In the genomic region with DNA sequence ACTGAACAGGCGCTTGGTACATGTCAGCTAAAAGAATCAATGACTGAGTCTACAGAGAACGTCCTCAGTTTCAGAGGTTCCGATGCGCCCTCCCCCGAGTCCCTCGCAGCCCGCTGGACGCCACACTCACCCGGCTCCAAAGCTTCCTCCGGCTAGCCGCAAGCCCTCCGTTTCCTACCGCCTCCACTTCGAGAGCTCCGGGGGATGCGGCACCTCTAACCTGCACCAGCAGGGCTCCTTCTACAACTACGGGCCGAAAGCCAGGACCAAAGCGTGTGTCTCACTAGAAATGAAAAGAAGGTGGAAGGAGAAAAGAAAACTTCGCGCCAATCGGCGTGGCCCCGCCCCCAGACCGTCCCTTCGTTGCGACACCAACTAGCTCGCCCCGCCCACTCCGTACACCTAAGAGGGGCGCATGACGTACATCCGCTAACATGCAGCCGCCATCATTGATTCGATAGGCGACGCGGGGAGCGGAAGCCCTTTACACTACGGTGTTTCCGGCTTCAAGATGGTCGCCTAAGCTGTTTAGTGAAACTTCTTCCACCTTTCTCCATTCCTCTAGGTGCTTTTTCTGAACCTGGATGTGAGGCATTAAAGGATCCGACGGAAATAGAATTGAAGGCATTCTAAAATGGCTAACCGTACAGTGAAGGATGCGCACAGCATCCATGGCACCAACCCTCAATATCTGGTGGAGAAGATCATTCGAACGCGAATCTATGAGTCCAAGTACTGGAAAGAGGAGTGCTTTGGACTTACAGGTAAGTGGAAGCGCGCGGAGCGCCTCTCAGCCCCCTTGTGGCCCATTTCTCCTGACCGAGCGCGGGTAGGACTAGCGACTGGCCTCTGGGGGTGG, we compare ENCODE assay signal across 1 cellular context.
TF ChIP-seq lines count a peak whose summit lies in the region.

Gene ORC1, minus strand, starts transcription at position 308 of the 859 bp plus-strand sequence. CDS start 2,200 bp downstream, outside the sequence.
Gene PRPF38A, plus strand, starts transcription at position 487 of the 859 bp plus-strand sequence. Its CDS starts 148 bp downstream, at position 635.

TF ChIP-seq in WTC11, 78 proteins besides CTCF, POLR2A, EP300 and RAD21 (continued from another document):
- TF ChIP-seq, protein P1, sequence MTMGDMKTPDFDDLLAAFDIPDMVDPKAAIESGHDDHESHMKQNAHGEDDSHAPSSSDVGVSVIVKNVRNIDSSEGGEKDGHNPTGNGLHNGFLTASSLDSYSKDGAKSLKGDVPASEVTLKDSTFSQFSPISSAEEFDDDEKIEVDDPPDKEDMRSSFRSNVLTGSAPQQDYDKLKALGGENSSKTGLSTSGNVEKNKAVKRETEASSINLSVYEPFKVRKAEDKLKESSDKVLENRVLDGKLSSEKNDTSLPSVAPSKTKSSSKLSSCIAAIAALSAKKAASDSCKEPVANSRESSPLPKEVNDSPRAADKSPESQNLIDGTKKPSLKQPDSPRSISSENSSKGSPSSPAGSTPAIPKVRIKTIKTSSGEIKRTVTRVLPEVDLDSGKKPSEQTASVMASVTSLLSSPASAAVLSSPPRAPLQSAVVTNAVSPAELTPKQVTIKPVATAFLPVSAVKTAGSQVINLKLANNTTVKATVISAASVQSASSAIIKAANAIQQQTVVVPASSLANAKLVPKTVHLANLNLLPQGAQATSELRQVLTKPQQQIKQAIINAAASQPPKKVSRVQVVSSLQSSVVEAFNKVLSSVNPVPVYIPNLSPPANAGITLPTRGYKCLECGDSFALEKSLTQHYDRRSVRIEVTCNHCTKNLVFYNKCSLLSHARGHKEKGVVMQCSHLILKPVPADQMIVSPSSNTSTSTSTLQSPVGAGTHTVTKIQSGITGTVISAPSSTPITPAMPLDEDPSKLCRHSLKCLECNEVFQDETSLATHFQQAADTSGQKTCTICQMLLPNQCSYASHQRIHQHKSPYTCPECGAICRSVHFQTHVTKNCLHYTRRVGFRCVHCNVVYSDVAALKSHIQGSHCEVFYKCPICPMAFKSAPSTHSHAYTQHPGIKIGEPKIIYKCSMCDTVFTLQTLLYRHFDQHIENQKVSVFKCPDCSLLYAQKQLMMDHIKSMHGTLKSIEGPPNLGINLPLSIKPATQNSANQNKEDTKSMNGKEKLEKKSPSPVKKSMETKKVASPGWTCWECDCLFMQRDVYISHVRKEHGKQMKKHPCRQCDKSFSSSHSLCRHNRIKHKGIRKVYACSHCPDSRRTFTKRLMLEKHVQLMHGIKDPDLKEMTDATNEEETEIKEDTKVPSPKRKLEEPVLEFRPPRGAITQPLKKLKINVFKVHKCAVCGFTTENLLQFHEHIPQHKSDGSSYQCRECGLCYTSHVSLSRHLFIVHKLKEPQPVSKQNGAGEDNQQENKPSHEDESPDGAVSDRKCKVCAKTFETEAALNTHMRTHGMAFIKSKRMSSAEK (CRISPR knock-in tag; IDR thresholded peaks at IDR 0.05; ENCODE audit: borderline replicate concordance), result no peak
- TF ChIP-seq ESRRA (CRISPR knock-in tag; IDR thresholded peaks at IDR 0.05; ENCODE audit: borderline replicate concordance), result no peak
- TF ChIP-seq NR1H2 (CRISPR knock-in tag; IDR thresholded peaks at IDR 0.05), result no peak
- no peak for TF ChIP-seq ATF1 (CRISPR knock-in tag; IDR thresholded peaks at IDR 0.05)
- no peak for TF ChIP-seq JUN (CRISPR knock-in tag; IDR thresholded peaks at IDR 0.05)
- TF ChIP-seq, protein P2, sequence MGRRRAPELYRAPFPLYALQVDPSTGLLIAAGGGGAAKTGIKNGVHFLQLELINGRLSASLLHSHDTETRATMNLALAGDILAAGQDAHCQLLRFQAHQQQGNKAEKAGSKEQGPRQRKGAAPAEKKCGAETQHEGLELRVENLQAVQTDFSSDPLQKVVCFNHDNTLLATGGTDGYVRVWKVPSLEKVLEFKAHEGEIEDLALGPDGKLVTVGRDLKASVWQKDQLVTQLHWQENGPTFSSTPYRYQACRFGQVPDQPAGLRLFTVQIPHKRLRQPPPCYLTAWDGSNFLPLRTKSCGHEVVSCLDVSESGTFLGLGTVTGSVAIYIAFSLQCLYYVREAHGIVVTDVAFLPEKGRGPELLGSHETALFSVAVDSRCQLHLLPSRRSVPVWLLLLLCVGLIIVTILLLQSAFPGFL (CRISPR knock-in tag; IDR thresholded peaks at IDR 0.05; ENCODE audit: borderline replicate concordance), result no peak
- TF ChIP-seq ZNF416 (CRISPR knock-in tag; IDR thresholded peaks at IDR 0.05), result no peak
- no peak for TF ChIP-seq PRRX2 (CRISPR knock-in tag; IDR thresholded peaks at IDR 0.05)
- no peak for TF ChIP-seq CBFB (CRISPR knock-in tag; IDR thresholded peaks at IDR 0.05; ENCODE audit: low read depth)
- no peak for TF ChIP-seq TEAD4 (CRISPR knock-in tag; IDR thresholded peaks at IDR 0.05)
- peak; percentile 78; the same call in 1 of the 2 replicates for TF ChIP-seq ETV6 (CRISPR knock-in tag; IDR thresholded peaks at IDR 0.05)
- TF ChIP-seq, protein P3, sequence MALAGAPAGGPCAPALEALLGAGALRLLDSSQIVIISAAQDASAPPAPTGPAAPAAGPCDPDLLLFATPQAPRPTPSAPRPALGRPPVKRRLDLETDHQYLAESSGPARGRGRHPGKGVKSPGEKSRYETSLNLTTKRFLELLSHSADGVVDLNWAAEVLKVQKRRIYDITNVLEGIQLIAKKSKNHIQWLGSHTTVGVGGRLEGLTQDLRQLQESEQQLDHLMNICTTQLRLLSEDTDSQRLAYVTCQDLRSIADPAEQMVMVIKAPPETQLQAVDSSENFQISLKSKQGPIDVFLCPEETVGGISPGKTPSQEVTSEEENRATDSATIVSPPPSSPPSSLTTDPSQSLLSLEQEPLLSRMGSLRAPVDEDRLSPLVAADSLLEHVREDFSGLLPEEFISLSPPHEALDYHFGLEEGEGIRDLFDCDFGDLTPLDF (CRISPR knock-in tag; IDR thresholded peaks at IDR 0.05), result no peak
- TF ChIP-seq MYBL2 (CRISPR knock-in tag; IDR thresholded peaks at IDR 0.05), result no peak
- TF ChIP-seq FOXK1 (CRISPR knock-in tag; IDR thresholded peaks at IDR 0.05), result peak; percentile 72; the same call in 1 of the 2 replicates
- TF ChIP-seq, protein P4, sequence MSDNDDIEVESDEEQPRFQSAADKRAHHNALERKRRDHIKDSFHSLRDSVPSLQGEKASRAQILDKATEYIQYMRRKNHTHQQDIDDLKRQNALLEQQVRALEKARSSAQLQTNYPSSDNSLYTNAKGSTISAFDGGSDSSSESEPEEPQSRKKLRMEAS (CRISPR knock-in tag; IDR thresholded peaks at IDR 0.05), result no peak; the same call in 1 of the 2 replicates
- TF ChIP-seq HMGXB4 (CRISPR knock-in tag; IDR thresholded peaks at IDR 0.05), result peak; percentile 78
- no peak for TF ChIP-seq ZNF512 (CRISPR knock-in tag; IDR thresholded peaks at IDR 0.05; ENCODE audit: borderline replicate concordance)
- TF ChIP-seq, protein P5, sequence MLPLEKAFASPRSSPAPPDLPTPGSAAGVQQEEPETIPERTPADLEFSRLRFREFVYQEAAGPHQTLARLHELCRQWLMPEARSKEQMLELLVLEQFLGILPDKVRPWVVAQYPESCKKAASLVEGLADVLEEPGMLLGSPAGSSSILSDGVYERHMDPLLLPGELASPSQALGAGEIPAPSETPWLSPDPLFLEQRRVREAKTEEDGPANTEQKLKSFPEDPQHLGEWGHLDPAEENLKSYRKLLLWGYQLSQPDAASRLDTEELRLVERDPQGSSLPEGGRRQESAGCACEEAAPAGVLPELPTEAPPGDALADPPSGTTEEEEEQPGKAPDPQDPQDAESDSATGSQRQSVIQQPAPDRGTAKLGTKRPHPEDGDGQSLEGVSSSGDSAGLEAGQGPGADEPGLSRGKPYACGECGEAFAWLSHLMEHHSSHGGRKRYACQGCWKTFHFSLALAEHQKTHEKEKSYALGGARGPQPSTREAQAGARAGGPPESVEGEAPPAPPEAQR (CRISPR knock-in tag; IDR thresholded peaks at IDR 0.05), result no peak
- TF ChIP-seq NFATC4 (CRISPR knock-in tag; IDR thresholded peaks at IDR 0.05), result no peak
- no peak for TF ChIP-seq ERG (CRISPR knock-in tag; IDR thresholded peaks at IDR 0.05)
- no peak for TF ChIP-seq ZMAT4 (CRISPR knock-in tag; IDR thresholded peaks at IDR 0.05)
- peak; percentile 96 for TF ChIP-seq SP1 (CRISPR knock-in tag; conservative IDR thresholded peaks at IDR 0.05)
- TF ChIP-seq NR3C1 (CRISPR knock-in tag; conservative IDR thresholded peaks at IDR 0.05; ENCODE audit: low read depth), result no peak
- 0 out of 2 replicates have a peak, but pooled peaks have one; percentile 49 for TF ChIP-seq CREB1 (CRISPR knock-in tag; IDR thresholded peaks at IDR 0.05)
- TF ChIP-seq, protein P6, sequence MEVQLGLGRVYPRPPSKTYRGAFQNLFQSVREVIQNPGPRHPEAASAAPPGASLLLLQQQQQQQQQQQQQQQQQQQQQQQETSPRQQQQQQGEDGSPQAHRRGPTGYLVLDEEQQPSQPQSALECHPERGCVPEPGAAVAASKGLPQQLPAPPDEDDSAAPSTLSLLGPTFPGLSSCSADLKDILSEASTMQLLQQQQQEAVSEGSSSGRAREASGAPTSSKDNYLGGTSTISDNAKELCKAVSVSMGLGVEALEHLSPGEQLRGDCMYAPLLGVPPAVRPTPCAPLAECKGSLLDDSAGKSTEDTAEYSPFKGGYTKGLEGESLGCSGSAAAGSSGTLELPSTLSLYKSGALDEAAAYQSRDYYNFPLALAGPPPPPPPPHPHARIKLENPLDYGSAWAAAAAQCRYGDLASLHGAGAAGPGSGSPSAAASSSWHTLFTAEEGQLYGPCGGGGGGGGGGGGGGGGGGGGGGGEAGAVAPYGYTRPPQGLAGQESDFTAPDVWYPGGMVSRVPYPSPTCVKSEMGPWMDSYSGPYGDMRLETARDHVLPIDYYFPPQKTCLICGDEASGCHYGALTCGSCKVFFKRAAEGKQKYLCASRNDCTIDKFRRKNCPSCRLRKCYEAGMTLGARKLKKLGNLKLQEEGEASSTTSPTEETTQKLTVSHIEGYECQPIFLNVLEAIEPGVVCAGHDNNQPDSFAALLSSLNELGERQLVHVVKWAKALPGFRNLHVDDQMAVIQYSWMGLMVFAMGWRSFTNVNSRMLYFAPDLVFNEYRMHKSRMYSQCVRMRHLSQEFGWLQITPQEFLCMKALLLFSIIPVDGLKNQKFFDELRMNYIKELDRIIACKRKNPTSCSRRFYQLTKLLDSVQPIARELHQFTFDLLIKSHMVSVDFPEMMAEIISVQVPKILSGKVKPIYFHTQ (CRISPR knock-in tag; IDR thresholded peaks at IDR 0.05), result no peak
- no peak for TF ChIP-seq ZNF423 (CRISPR knock-in tag; IDR thresholded peaks at IDR 0.05)
- no peak for TF ChIP-seq GRHL2 (CRISPR knock-in tag; IDR thresholded peaks at IDR 0.05; ENCODE audit: insufficient replicate concordance, severe bottlenecking)
- no peak for TF ChIP-seq JAZF1 (CRISPR knock-in tag; IDR thresholded peaks at IDR 0.05)
- TF ChIP-seq NFYB (CRISPR knock-in tag; conservative IDR thresholded peaks at IDR 0.05; ENCODE audit: low read depth), result 0 out of 2 replicates have a peak, but pooled peaks have one; percentile 14
- TF ChIP-seq ZNF138 (CRISPR knock-in tag; conservative IDR thresholded peaks at IDR 0.05), result no peak
- TF ChIP-seq ZNF121 (CRISPR knock-in tag; IDR thresholded peaks at IDR 0.05), result no peak
